Comparison of ENCODE assay signal across 10 cellular contexts in the genomic region with DNA sequence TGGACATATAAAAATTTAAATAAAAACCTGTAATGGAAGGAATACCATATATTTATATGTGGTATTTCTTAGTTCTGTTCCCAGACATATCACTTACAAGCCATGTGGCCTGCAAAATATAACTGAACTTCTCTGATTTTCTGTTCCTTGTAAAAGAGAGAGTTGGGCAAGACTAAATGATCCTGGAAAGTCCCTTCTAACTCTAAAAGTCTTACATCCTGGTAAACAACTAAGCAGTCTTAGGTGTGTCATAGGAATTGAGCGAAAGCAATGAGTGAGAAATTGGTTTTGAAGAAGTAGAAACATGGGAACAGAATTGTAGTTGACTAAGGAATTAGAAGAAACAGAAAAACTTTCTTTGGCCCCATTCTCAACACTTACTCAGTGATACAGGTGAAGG. TPM values are rescaled to one million over a fixed set of nuclear protein-coding genes. Genes with fewer than 3 reads are reported as not detected.
DNase-seq lines count a peak whose midpoint lies in the region; ATAC-seq and TF ChIP-seq lines count a peak whose summit lies in the region.
"Had no signal": no experiment of that assay in that cellular context is flagged by ENCODE, and none has a peak within 500 bp of the region (broad histone marks: within the 10 kb centered on the region; RNA-seq: fewer than 3 reads in every experiment).

No MANE protein-coding gene starts in this region.

- no peaks in the 10 kb centered on the region for H3K9me3 ChIP-seq in psoas muscle

- H3K9me3 Mint-ChIP-seq in activated CD4-positive, alpha-beta memory T cell treated with anti-CD3 and anti-CD28 coated beads for 36 hours, result peaks cover 11% of the 10 kb centered on the region
- peaks cover 3% of the 10 kb centered on the region for H3K9me3 Mint-ChIP-seq in activated CD4-positive, alpha-beta memory T cell treated with anti-CD3 and anti-CD28 coated beads, Interleukin-2, amount 10 ng/mL, durations not matched to agents 7 days and 5 days

- H3K27me3 Mint-ChIP-seq in activated CD4-positive, alpha-beta memory T cell treated with anti-CD3 and anti-CD28 coated beads for 36 hours, result no peaks in the 10 kb centered on the region
- no peaks in the 10 kb centered on the region for H3K27me3 Mint-ChIP-seq in activated CD4-positive, alpha-beta memory T cell treated with anti-CD3 and anti-CD28 coated beads, Interleukin-2, amount 10 ng/mL, durations not matched to agents 7 days and 5 days

- TF ChIP-seq CTCF in psoas muscle (IDR thresholded peaks at IDR 0.05), result no peak

- ATAC-seq in HG02852 (IDR thresholded peaks at IDR 0.05; ENCODE audit: unreplicated experiment) (peak; percentile 75), psoas muscle (no peak)

- peak overlapping the region; percentile 47 for H3K4me3 ChIP-seq in psoas muscle

- H3K27ac Mint-ChIP-seq in activated CD4-positive, alpha-beta memory T cell treated with anti-CD3 and anti-CD28 coated beads for 36 hours, result peak overlapping the region; percentile 74
- H3K27ac Mint-ChIP-seq in activated CD4-positive, alpha-beta memory T cell treated with anti-CD3 and anti-CD28 coated beads, Interleukin-2, amount 10 ng/mL, durations not matched to agents 7 days and 5 days, result no peak overlapping the region

- peaks cover 20% of the 10 kb centered on the region for H3K4me1 ChIP-seq in psoas muscle

- no peak overlapping the region for H3K4me3 Mint-ChIP-seq in activated CD4-positive, alpha-beta memory T cell treated with anti-CD3 and anti-CD28 coated beads for 36 hours
- H3K4me3 Mint-ChIP-seq in activated CD4-positive, alpha-beta memory T cell treated with anti-CD3 and anti-CD28 coated beads, Interleukin-2, amount 10 ng/mL, durations not matched to agents 7 days and 5 days, result no peak overlapping the region

- H3K4me1 Mint-ChIP-seq in activated CD4-positive, alpha-beta memory T cell treated with anti-CD3 and anti-CD28 coated beads for 36 hours (ENCODE audit: low read depth), result peaks cover 51% of the 10 kb centered on the region
- peaks cover 44% of the 10 kb centered on the region for H3K4me1 Mint-ChIP-seq in activated CD4-positive, alpha-beta memory T cell treated with anti-CD3 and anti-CD28 coated beads, Interleukin-2, amount 10 ng/mL, durations not matched to agents 7 days and 5 days

- 78 to 83% (median 81%) methylated on average over 1 of the region's 1 CpG for WGBS in psoas muscle, 3 donors

- H3K27me3 ChIP-seq in psoas muscle (ENCODE audit: insufficient read depth in 3 of 3, low read length in 2 of 3), result no peaks in the 10 kb centered on the region

- H3K27ac ChIP-seq in psoas muscle, result no peak overlapping the region

- CTCF ChIA-PET in activated CD4-positive, alpha-beta memory T cell treated with anti-CD3 and anti-CD28 coated beads for 36 hours (lab: Charles Lee), result interaction anchor here (1.6 kb wide), 1 partner anchor 180 kb away, joined by 7 read pairs; a partner anchor contains a TSS
- CTCF ChIA-PET in activated CD4-positive, alpha-beta memory T cell treated with anti-CD3 and anti-CD28 coated beads, Interleukin-2, amount 10 ng/mL, durations not matched to agents 7 days and 5 days (lab: Charles Lee), result no interaction called here

- POLR2A ChIA-PET in activated CD4-positive, alpha-beta memory T cell treated with anti-CD3 and anti-CD28 coated beads for 36 hours (lab: Charles Lee), result interaction anchor here (1.2 kb wide), 1 partner anchor 70 kb away, joined by 3 read pairs; no protein-coding TSS in a partner anchor
- POLR2A ChIA-PET in activated CD4-positive, alpha-beta memory T cell treated with anti-CD3 and anti-CD28 coated beads, Interleukin-2, amount 10 ng/mL, durations not matched to agents 7 days and 5 days (lab: Charles Lee), result no interaction called here

- DNase-seq in activated CD4-positive, alpha-beta memory T cell treated with anti-CD3 and anti-CD28 coated beads for 36 hours, result no peak
- no peak for DNase-seq in activated CD4-positive, alpha-beta memory T cell treated with anti-CD3 and anti-CD28 coated beads, Interleukin-2, amount 10 ng/mL, durations not matched to agents 7 days and 5 days
- peak; percentile 53 for DNase-seq in dermis blood vessel endothelial cell
- no peak for DNase-seq in psoas muscle
- no peak for DNase-seq in stimulated activated CD4-positive, alpha-beta T cell treated with anti-CD3 and anti-CD28 coated beads, Interleukin-12 subunit alpha, Interleukin-12 subunit beta, amount 100 ng/mL, for 4 hours
- DNase-seq in inferior parietal cortex (ENCODE audit: extremely low spot score), result no peak
- DNase-seq in activated gamma-delta T cell treated with Interleukin-2 at 50 U/mL for 16 hours, result no peak
- DNase-seq: ACHN, amniotic stem cell had no signal

- H3K36me3 ChIP-seq in psoas muscle (ENCODE audit: insufficient read depth in 1 of 2, low read depth in 1 of 2), result peaks cover 0 to 27% of the 10 kb centered on the region in 2 donors

- intact Hi-C loops in activated CD4-positive, alpha-beta memory T cell treated with anti-CD3 and anti-CD28 coated beads for 36 hours (cut with micrococcal nuclease), result no loop called here
- intact Hi-C loops in psoas muscle (cut with DNase I), result loop anchor here in 1 of 2 donors (10.0 kb wide), 1 partner anchor 68 kb away; a partner anchor contains a TSS

- peaks cover 40% of the 10 kb centered on the region for H3K36me3 Mint-ChIP-seq in activated CD4-positive, alpha-beta memory T cell treated with anti-CD3 and anti-CD28 coated beads for 36 hours
- H3K36me3 Mint-ChIP-seq in activated CD4-positive, alpha-beta memory T cell treated with anti-CD3 and anti-CD28 coated beads, Interleukin-2, amount 10 ng/mL, durations not matched to agents 7 days and 5 days (ENCODE audit: low read depth), result peaks cover 72% of the 10 kb centered on the region

RNA-seq across cellular contexts. Expression of a gene that starts 25.3 kb away (rescaled TPM):
- under 1 TPM; 0.80 to 0.97 TPM for total RNA-seq in activated CD4-positive, alpha-beta memory T cell treated with anti-CD3 and anti-CD28 coated beads for 36 hours
- total RNA-seq in activated CD4-positive, alpha-beta memory T cell treated with anti-CD3 and anti-CD28 coated beads, Interleukin-2, amount 10 ng/mL, durations not matched to agents 7 days and 5 days, result 1 to 10 TPM; 1.4 to 1.6 TPM
- 0.60 and 1.7 TPM in 2 replicates for total RNA-seq in dermis blood vessel endothelial cell
- total RNA-seq in psoas muscle, result under 1 TPM in 3 of 4 donors, not detected in 1; 0.56 to 0.71 (median 0.71) TPM
- polyA plus RNA-seq in psoas muscle, result 1 to 10 TPM in 1 of 3 donors, under 1 TPM in 2; 0.46 to 1.6 (median 0.66) TPM
